19 cellular contexts compared by ENCODE assay signal in the genomic region with DNA sequence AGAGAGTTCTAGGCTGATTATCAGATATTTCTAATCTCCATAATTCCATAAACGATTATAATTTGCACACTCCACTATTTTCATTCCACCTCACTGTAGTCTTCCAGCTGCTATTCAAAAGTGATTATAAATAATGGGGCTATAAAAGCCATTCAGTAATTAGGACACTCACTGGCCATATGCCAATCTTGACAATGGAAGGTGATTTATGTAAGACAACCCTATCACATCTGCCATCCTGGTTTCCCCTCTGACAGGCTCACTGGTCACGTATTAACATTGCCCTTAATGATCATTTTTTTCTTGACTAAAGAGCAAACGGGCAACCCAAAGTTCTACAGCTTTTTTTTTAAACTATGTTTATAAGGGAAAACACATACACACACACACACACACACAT.
A peak's percentile ranks its signal among the peaks of the same experiment; 100 is the strongest.
DNase-seq lines count a peak whose midpoint lies in the region; TF ChIP-seq lines count a peak whose summit lies in the region.
"Had no signal": no experiment of that assay in that cellular context is flagged by ENCODE, and none has a peak within 500 bp of the region (broad histone marks: within the 10 kb centered on the region; RNA-seq: fewer than 3 reads in every experiment).

No MANE protein-coding gene starts in this region.

- no peaks in the 10 kb centered on the region for H3K9me3 ChIP-seq in neural progenitor cell (ENCODE audit: low read depth)
- H3K9me3 ChIP-seq in effector memory CD4-positive, alpha-beta T cell (ENCODE audit: control insufficient read depth, low read length): no peaks in the 10 kb centered on the region
- H3K9me3 ChIP-seq: prostate gland had no signal

- no peaks in the 10 kb centered on the region for H4K20me1 ChIP-seq in neural progenitor cell (ENCODE audit: low read depth)
- H4K20me1 ChIP-seq: BLaER1 treated with 17β-estradiol and CSF1 and Interleukin-3, amounts not matched to agents 10 nM and 100 nM had no signal

- no peak for TF ChIP-seq CTCF in neural progenitor cell (IDR thresholded peaks at IDR 0.05)
- TF ChIP-seq CTCF in GM10266 (IDR thresholded peaks at IDR 0.05; ENCODE audit: control insufficient read depth, insufficient read depth, low read depth, missing control alignments): no peak

- H3K4me1 Mint-ChIP-seq in neural progenitor cell: peaks cover 37% of the 10 kb centered on the region

- no peaks in the 10 kb centered on the region for H3K27me3 ChIP-seq in neural progenitor cell
- H3K27me3 ChIP-seq in effector memory CD4-positive, alpha-beta T cell (replicated peaks; ENCODE audit: control insufficient read depth, insufficient read depth, low read length, poor library complexity, severe bottlenecking): no peaks in the 10 kb centered on the region
- H3K27me3 ChIP-seq: BLaER1 treated with 17β-estradiol and CSF1 and Interleukin-3, amounts not matched to agents 10 nM and 100 nM had no signal

- H3K9me3 Mint-ChIP-seq in neural progenitor cell: peaks cover 3% of the 10 kb centered on the region
- H3K9me3 Mint-ChIP-seq: brain had no signal

- no peak overlapping the region for H3K4me3 ChIP-seq in neural progenitor cell
- H3K4me3 ChIP-seq in effector memory CD4-positive, alpha-beta T cell (ENCODE audit: insufficient read depth, low read depth, low read length, poor library complexity, severe bottlenecking): no peak overlapping the region
- H3K4me3 ChIP-seq: BLaER1 treated with 17β-estradiol and CSF1 and Interleukin-3, amounts not matched to agents 10 nM and 100 nM; prostate gland; smooth muscle cell had no signal

- no peaks in the 10 kb centered on the region for H3K36me3 Mint-ChIP-seq in neural progenitor cell
- H3K36me3 Mint-ChIP-seq: brain had no signal

- H3K79me2 ChIP-seq in neural progenitor cell (ENCODE audit: low read depth): peaks cover 2% of the 10 kb centered on the region

- no peak overlapping the region for H3K4me3 Mint-ChIP-seq in neural progenitor cell
- H3K4me3 Mint-ChIP-seq: activated T-helper 17 cell treated with anti-CD3 and anti-CD28 coated beads, Interleukin-2, amount 50 U/mL, for 72 hours; brain had no signal

- peaks cover 13% of the 10 kb centered on the region for H3F3A ChIP-seq in neural progenitor cell (ENCODE audit: low read depth)

- peak overlapping the region; percentile 0 for H3K27ac Mint-ChIP-seq in neural progenitor cell
- H3K27ac Mint-ChIP-seq: activated T-helper 17 cell treated with anti-CD3 and anti-CD28 coated beads, Interleukin-2, amount 50 U/mL, for 72 hours had no signal

- DNase-seq in NCI-H1436 (lab: John Stamatoyannopoulos, UW): peak; percentile 70
- no peak for DNase-seq in NCI-H1436 treated with DMSO at 0.1 percent for 48 hours (lab: John Stamatoyannopoulos, UW)
- DNase-seq in NCI-H1694 treated with DMSO at 0.1 percent for 48 hours (lab: John Stamatoyannopoulos, UW): peak; percentile 60
- DNase-seq in NCI-H748 (lab: John Stamatoyannopoulos, UW; ENCODE audit: unreplicated experiment): peak; percentile 96
- no peak for DNase-seq in neural progenitor cell (ENCODE audit: low spot score)
- DNase-seq in GM10266 (ENCODE audit: extremely low spot score): no peak
- DNase-seq in effector memory CD4-positive, alpha-beta T cell: no peak
- DNase-seq in EL: no peak
- DNase-seq: 8988T; activated CD4-positive, CD25-positive, alpha-beta regulatory T cell treated with anti-CD3 and anti-CD28 coated beads, Interleukin-2, amount 50 U/mL, for 72 hours; DND-41; glutamatergic neuron; stimulated activated CD4-positive, alpha-beta T cell treated with anti-CD3 and anti-CD28 coated beads, Interleukin-4, amount 100 ng/mL, for 24 hours had no signal

- H2AFZ ChIP-seq in neural progenitor cell (replicated peaks): no peak overlapping the region

- H3K9ac ChIP-seq in neural progenitor cell: no peak overlapping the region
- H3K9ac ChIP-seq: BLaER1 treated with 17β-estradiol and CSF1 and Interleukin-3, amounts not matched to agents 10 nM and 100 nM; KMS-11 had no signal

- H3K4me2 ChIP-seq in neural progenitor cell: no peak overlapping the region
- H3K4me2 ChIP-seq: BLaER1 treated with 17β-estradiol and CSF1 and Interleukin-3, amounts not matched to agents 10 nM and 100 nM; KMS-11; smooth muscle cell had no signal

- no peak overlapping the region for H3K27ac ChIP-seq in neural progenitor cell
- no peak overlapping the region for H3K27ac ChIP-seq in effector memory CD4-positive, alpha-beta T cell (ENCODE audit: insufficient read depth, low read length, poor library complexity, severe bottlenecking)
- H3K27ac ChIP-seq: BLaER1 treated with 17β-estradiol and CSF1 and Interleukin-3, amounts not matched to agents 10 nM and 100 nM; KMS-11; prostate gland had no signal

- no peaks in the 10 kb centered on the region for H3K27me3 Mint-ChIP-seq in neural progenitor cell (ENCODE audit: insufficient read depth, low read depth)

- no peaks in the 10 kb centered on the region for H3K36me3 ChIP-seq in neural progenitor cell
- H3K36me3 ChIP-seq in effector memory CD4-positive, alpha-beta T cell (ENCODE audit: control insufficient read depth, insufficient read depth, low read length): no peaks in the 10 kb centered on the region
- H3K36me3 ChIP-seq: BLaER1 treated with 17β-estradiol and CSF1 and Interleukin-3, amounts not matched to agents 10 nM and 100 nM; prostate gland had no signal

- H3K4me1 ChIP-seq in neural progenitor cell: peaks cover 23% of the 10 kb centered on the region
- no peaks in the 10 kb centered on the region for H3K4me1 ChIP-seq in effector memory CD4-positive, alpha-beta T cell (ENCODE audit: control insufficient read depth, insufficient read depth, low read length, poor library complexity, severe bottlenecking)
- H3K4me1 ChIP-seq: prostate gland had no signal

Comparison
In these comparisons a context has a peak if more than half of its experiments do, and no peak if none do; other contexts are left out.
1. DNase-seq: peak in NCI-H1436 (single experiment), NCI-H1694 treated with DMSO at 0.1 percent for 48 hours (single experiment) and NCI-H748 (single experiment); none in NCI-H1436 treated with DMSO at 0.1 percent for 48 hours (single experiment), neural progenitor cell (single experiment), GM10266 (single experiment), effector memory CD4-positive, alpha-beta T cell (0 of 3) and EL (single experiment).